In the genomic region with DNA sequence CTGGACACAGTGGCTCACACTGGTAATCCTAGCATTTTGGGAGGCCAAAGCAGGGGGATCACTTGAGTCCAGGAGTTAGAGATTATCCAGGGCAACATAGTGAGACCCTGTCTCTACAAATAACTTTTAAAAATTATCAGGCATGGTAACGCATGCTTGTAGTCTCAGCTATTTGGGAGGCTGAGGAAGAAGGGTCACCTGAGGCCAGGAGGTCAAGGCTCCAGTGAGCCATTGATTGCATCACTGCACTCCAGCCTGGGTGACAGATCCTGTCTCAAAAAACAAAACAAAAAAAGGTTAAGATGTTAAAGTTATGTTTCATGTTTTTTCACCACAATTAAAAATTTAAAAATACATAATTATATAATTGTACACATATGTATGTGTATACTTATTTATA, we compare ENCODE assay signal across 2 cellular contexts.
TF ChIP-seq lines count a peak whose summit lies in the region.

No MANE protein-coding gene starts in this region.

TF ChIP-seq in HepG2, 621 proteins besides CTCF, POLR2A, EP300 and RAD21:
- TF ChIP-seq TBX3 (IDR thresholded peaks at IDR 0.05; ENCODE audit: borderline replicate concordance) (no peak), SNRNP70 (IDR thresholded peaks at IDR 0.05; ENCODE audit: low read depth, low read length) (no peak), ZNF615 (CRISPR knock-in tag; IDR thresholded peaks at IDR 0.05; ENCODE audit: borderline replicate concordance) (no peak), ARID5B (CRISPR knock-in tag; IDR thresholded peaks at IDR 0.05) (no peak), THRA (CRISPR knock-in tag; IDR thresholded peaks at IDR 0.05; ENCODE audit: borderline replicate concordance) (peak; percentile 34; the same call in 1 of the 2 replicates), CEBPG (CRISPR knock-in tag; IDR thresholded peaks at IDR 0.05) (0 out of 2 replicates have a peak, but pooled peaks have one; percentile 10)
- TF ChIP-seq, protein P1, sequence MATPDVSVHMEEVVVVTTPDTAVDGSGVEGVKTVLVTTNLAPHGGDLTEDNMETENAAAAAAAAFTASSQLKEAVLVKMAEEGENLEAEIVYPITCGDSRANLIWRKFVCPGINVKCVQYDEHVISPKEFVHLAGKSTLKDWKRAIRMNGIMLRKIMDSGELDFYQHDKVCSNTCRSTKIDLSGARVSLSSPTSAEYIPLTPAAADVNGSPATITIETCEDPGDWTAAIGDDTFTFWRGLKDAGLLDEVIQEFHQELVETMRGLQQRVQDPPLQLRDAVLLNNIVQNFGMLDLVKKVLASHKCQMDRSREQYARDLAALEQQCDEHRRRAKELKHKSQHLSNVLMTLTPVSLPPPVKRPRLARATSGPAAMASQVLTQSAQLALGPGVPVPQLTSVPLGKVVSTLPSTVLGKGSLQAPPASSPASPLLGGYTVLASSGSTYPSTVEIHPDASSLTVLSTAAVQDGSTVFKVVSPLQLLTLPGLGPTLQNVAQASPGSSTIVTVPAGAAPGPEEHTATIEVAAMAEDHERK (CRISPR knock-in tag; IDR thresholded peaks at IDR 0.05; ENCODE audit: low read depth) = no peak

TF ChIP-seq in K562, 482 proteins besides CTCF, POLR2A, EP300 and RAD21:
- TF ChIP-seq KLF13 (tag; IDR thresholded peaks at IDR 0.05; ENCODE audit: borderline replicate concordance, low read depth) = no peak
- TF ChIP-seq IRF9 (tag; IDR thresholded peaks at IDR 0.05) = peak; percentile 54
- TF ChIP-seq NR2C2 (CRISPR knock-in tag; IDR thresholded peaks at IDR 0.05) = no peak
- peak; percentile 65 for TF ChIP-seq NR2C2 (tag; IDR thresholded peaks at IDR 0.05)
- peak; percentile 58 for TF ChIP-seq JUND (IDR thresholded peaks at IDR 0.05; ENCODE audit: borderline replicate concordance, low read depth, low read length)
- peak; percentile 28; the same call in 1 of the 3 replicates for TF ChIP-seq JUND (tag; IDR thresholded peaks at IDR 0.05; ENCODE audit: borderline replicate concordance, low read depth, low read length)
- TF ChIP-seq SMAD4 (CRISPR knock-in tag; conservative IDR thresholded peaks at IDR 0.05) = peak; percentile 57; the same call in 1 of the 2 replicates
- no peak for TF ChIP-seq KHSRP (IDR thresholded peaks at IDR 0.05)
- TF ChIP-seq CEBPG (CRISPR knock-in tag; IDR thresholded peaks at IDR 0.05) = peak; percentile 61
- peak; percentile 73 to 83 for TF ChIP-seq CEBPG (tag; conservative IDR thresholded peaks at IDR 0.05 in 1 of 2, IDR thresholded peaks at IDR 0.05 in 1 of 2)
- peak; percentile 42; the same call in 1 of the 2 replicates for TF ChIP-seq THRA (IDR thresholded peaks at IDR 0.05)
- 0 out of 2 replicates have a peak, but pooled peaks have one; percentile 21 for TF ChIP-seq NR2C1 (IDR thresholded peaks at IDR 0.05)
- TF ChIP-seq NR2C1 (tag; IDR thresholded peaks at IDR 0.05) = peak; percentile 71
- no peak for TF ChIP-seq ZBTB2 (IDR thresholded peaks at IDR 0.05)
- TF ChIP-seq TRIM24 (IDR thresholded peaks at IDR 0.05) = peak in 1 of 2 experiments; percentile 19; a peak in 1 of 4 replicates
- TF ChIP-seq CEBPB (tag; IDR thresholded peaks at IDR 0.05) = peak; percentile 87
- TF ChIP-seq, protein P2, sequence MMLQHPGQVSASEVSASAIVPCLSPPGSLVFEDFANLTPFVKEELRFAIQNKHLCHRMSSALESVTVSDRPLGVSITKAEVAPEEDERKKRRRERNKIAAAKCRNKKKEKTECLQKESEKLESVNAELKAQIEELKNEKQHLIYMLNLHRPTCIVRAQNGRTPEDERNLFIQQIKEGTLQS (IDR thresholded peaks at IDR 0.05) = peak; percentile 88
- TF ChIP-seq, protein P2 (CRISPR knock-in tag; conservative IDR thresholded peaks at IDR 0.05) = no peak
- peak; percentile 57; the same call in 1 of the 2 replicates for TF ChIP-seq ATF7 (IDR thresholded peaks at IDR 0.05)
